In genomic region chr6:54990001-54990400, GRCh38 we compare ENCODE assay signal across 17 cellular contexts.
"Had no signal": no experiment of that assay in that cellular context is flagged by ENCODE, and none has a peak within 500 bp of the region (broad histone marks: within the 10 kb centered on the region; RNA-seq: fewer than 3 reads in every experiment).

No MANE protein-coding gene starts in this region.

- H3K4me3 Mint-ChIP-seq: activated CD4-positive, alpha-beta T cell treated with anti-CD3 and anti-CD28 coated beads, Interleukin-2, amount 10 ng/mL, durations not matched to agents 7 days and 5 days; activated naive CD8-positive, alpha-beta T cell treated with anti-CD3 and anti-CD28 coated beads, Interleukin-2, amount 10 ng/mL, durations not matched to agents 7 days and 5 days; dendritic cell treated with granulocyte-macrophage colony-stimulating factor and Interleukin-4, amounts not matched to agents 40 ng/mL and 50 ng/mL, for 4 days; effector memory CD8-positive, alpha-beta T cell; memory B cell; naive thymus-derived CD8-positive, alpha-beta T cell had no signal

- H3K27ac ChIP-seq: neutrophil, stomach, thoracic aorta had no signal

- ATAC-seq: effector memory CD8-positive, alpha-beta T cell; left ventricle myocardium superior; naive thymus-derived CD8-positive, alpha-beta T cell had no signal

- H3K27me3 Mint-ChIP-seq: activated CD4-positive, alpha-beta T cell treated with anti-CD3 and anti-CD28 coated beads, Interleukin-2, amount 10 ng/mL, durations not matched to agents 7 days and 5 days; activated naive CD8-positive, alpha-beta T cell treated with anti-CD3 and anti-CD28 coated beads, Interleukin-2, amount 10 ng/mL, durations not matched to agents 7 days and 5 days; dendritic cell treated with granulocyte-macrophage colony-stimulating factor and Interleukin-4, amounts not matched to agents 40 ng/mL and 50 ng/mL, for 4 days; effector memory CD8-positive, alpha-beta T cell; memory B cell; naive thymus-derived CD8-positive, alpha-beta T cell had no signal

- H3K36me3 ChIP-seq: neutrophil, stomach, thoracic aorta had no signal

- DNase-seq: activated CD4-positive, alpha-beta T cell treated with anti-CD3 and anti-CD28 coated beads, Interleukin-2, amount 10 ng/mL, durations not matched to agents 7 days and 5 days; activated CD8-positive, alpha-beta memory T cell treated with anti-CD3 and anti-CD28 coated beads, Interleukin-2, amount 50 U/mL, for 48 hours; activated gamma-delta T cell treated with Interleukin-2 at 50 U/mL for 16 hours; activated naive CD8-positive, alpha-beta T cell treated with anti-CD3 and anti-CD28 coated beads, Interleukin-2, amount 10 ng/mL, durations not matched to agents 7 days and 5 days; aorta; cerebellar nuclear complex; effector memory CD8-positive, alpha-beta T cell; kidney; left ventricle myocardium superior; naive thymus-derived CD8-positive, alpha-beta T cell; stimulated activated CD4-positive, alpha-beta T cell treated with anti-CD3 and anti-CD28 coated beads, Interleukin-12 subunit alpha, Interleukin-12 subunit beta, amount 100 ng/mL, for 4 hours; stimulated activated CD4-positive, alpha-beta T cell treated with anti-CD3 and anti-CD28 coated beads, Interleukin-2, amount 100 ng/mL, for 24 hours; stomach had no signal

- FAIRE-seq: kidney had no signal

- H3K4me1 Mint-ChIP-seq: activated CD4-positive, alpha-beta T cell treated with anti-CD3 and anti-CD28 coated beads, Interleukin-2, amount 10 ng/mL, durations not matched to agents 7 days and 5 days; activated naive CD8-positive, alpha-beta T cell treated with anti-CD3 and anti-CD28 coated beads, Interleukin-2, amount 10 ng/mL, durations not matched to agents 7 days and 5 days; memory B cell; naive thymus-derived CD8-positive, alpha-beta T cell had no signal

- H3K36me3 Mint-ChIP-seq: activated naive CD8-positive, alpha-beta T cell treated with anti-CD3 and anti-CD28 coated beads, Interleukin-2, amount 10 ng/mL, durations not matched to agents 7 days and 5 days; memory B cell; naive thymus-derived CD8-positive, alpha-beta T cell had no signal

- H3K27ac Mint-ChIP-seq: activated CD4-positive, alpha-beta T cell treated with anti-CD3 and anti-CD28 coated beads, Interleukin-2, amount 10 ng/mL, durations not matched to agents 7 days and 5 days; activated naive CD8-positive, alpha-beta T cell treated with anti-CD3 and anti-CD28 coated beads, Interleukin-2, amount 10 ng/mL, durations not matched to agents 7 days and 5 days; dendritic cell treated with granulocyte-macrophage colony-stimulating factor and Interleukin-4, amounts not matched to agents 40 ng/mL and 50 ng/mL, for 4 days; effector memory CD8-positive, alpha-beta T cell; memory B cell; naive thymus-derived CD8-positive, alpha-beta T cell had no signal

- H3K27me3 ChIP-seq: neutrophil, stomach had no signal

- H3K9me3 ChIP-seq: neutrophil had no signal

- H3K4me3 ChIP-seq: stomach, thoracic aorta had no signal
